In the genomic region with DNA sequence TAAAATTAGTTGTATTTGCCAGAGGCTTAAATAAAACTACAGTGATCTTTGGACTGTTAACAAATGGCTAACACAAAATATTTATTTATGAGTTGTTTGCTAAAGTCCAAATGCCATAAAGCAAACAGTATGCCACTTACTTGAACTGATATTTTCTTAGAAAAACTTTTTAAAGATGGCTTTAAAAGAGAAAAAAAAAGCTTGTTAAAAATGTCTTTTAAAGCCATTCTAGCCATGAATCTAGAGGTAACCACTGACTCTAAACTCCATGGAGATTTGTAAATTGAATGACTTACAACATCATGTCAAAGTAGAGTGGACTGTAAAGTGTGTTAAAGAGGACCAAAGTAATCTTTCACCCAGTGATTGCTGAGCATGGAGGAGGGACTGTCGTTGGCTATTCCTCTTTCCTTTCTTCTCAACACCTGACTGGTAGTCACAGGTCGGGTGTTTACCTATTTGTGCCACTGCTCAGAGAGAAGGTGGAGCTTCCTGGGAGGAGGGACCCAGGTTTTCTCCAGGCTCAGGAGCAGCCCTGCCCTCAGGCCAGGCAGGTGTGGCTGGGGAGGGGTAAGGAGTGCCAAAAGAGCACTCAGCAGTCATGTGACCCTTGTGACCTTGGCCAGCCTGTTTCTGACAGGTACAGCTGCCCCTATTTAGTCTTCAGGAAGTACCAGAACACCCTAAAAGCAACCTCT, we compare ENCODE assay signal across 1 cellular context.
TF ChIP-seq lines count a peak whose summit lies in the region.

No MANE protein-coding gene starts in this region.

TF ChIP-seq in HepG2, 621 proteins besides CTCF, POLR2A, EP300 and RAD21 (continued from another document):
- TF ChIP-seq, protein P1, sequence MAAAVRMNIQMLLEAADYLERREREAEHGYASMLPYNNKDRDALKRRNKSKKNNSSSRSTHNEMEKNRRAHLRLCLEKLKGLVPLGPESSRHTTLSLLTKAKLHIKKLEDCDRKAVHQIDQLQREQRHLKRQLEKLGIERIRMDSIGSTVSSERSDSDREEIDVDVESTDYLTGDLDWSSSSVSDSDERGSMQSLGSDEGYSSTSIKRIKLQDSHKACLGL (CRISPR knock-in tag; IDR thresholded peaks at IDR 0.05), result no peak
- TF ChIP-seq, protein P2, sequence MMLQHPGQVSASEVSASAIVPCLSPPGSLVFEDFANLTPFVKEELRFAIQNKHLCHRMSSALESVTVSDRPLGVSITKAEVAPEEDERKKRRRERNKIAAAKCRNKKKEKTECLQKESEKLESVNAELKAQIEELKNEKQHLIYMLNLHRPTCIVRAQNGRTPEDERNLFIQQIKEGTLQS (CRISPR knock-in tag; IDR thresholded peaks at IDR 0.05), result no peak
- TF ChIP-seq HOXA3 (CRISPR knock-in tag; IDR thresholded peaks at IDR 0.05) (no peak), ZNF703 (CRISPR knock-in tag; IDR thresholded peaks at IDR 0.05; ENCODE audit: borderline replicate concordance) (no peak), HIVEP1 (CRISPR knock-in tag; IDR thresholded peaks at IDR 0.05) (no peak), GABPB1 (CRISPR knock-in tag; IDR thresholded peaks at IDR 0.05) (peak; percentile 15; the same call in 1 of the 2 replicates), ZNF781 (CRISPR knock-in tag; IDR thresholded peaks at IDR 0.05; ENCODE audit: borderline replicate concordance, not compliant biosample characterization) (no peak), HCFC1 (IDR thresholded peaks at IDR 0.05; ENCODE audit: low read depth, low read length) (no peak), ZMYM2 (CRISPR knock-in tag; IDR thresholded peaks at IDR 0.05) (no peak), LCORL (IDR thresholded peaks at IDR 0.05) (no peak), LCORL (CRISPR knock-in tag; IDR thresholded peaks at IDR 0.05) (peak; percentile 82), ZNF451 (CRISPR knock-in tag; IDR thresholded peaks at IDR 0.05) (no peak), THAP11 (CRISPR knock-in tag; IDR thresholded peaks at IDR 0.05) (peak; percentile 49; the same call in 1 of the 2 replicates), ZNF263 (CRISPR knock-in tag; IDR thresholded peaks at IDR 0.05) (peak; percentile 83), ZMYM3 (CRISPR knock-in tag; IDR thresholded peaks at IDR 0.05) (0 out of 2 replicates have a peak, but pooled peaks have one; percentile 61), ZNF605 (CRISPR knock-in tag; IDR thresholded peaks at IDR 0.05) (no peak), WIZ (CRISPR knock-in tag; IDR thresholded peaks at IDR 0.05) (no peak), NR1H2 (CRISPR knock-in tag; IDR thresholded peaks at IDR 0.05; ENCODE audit: borderline replicate concordance, low read depth) (no peak), ZBTB8A (CRISPR knock-in tag; IDR thresholded peaks at IDR 0.05; ENCODE audit: borderline replicate concordance, low read depth) (no peak), MED8 (CRISPR knock-in tag; IDR thresholded peaks at IDR 0.05; ENCODE audit: insufficient replicate concordance) (no peak), ARNTL (CRISPR knock-in tag; IDR thresholded peaks at IDR 0.05) (no peak)
- TF ChIP-seq, protein P3, sequence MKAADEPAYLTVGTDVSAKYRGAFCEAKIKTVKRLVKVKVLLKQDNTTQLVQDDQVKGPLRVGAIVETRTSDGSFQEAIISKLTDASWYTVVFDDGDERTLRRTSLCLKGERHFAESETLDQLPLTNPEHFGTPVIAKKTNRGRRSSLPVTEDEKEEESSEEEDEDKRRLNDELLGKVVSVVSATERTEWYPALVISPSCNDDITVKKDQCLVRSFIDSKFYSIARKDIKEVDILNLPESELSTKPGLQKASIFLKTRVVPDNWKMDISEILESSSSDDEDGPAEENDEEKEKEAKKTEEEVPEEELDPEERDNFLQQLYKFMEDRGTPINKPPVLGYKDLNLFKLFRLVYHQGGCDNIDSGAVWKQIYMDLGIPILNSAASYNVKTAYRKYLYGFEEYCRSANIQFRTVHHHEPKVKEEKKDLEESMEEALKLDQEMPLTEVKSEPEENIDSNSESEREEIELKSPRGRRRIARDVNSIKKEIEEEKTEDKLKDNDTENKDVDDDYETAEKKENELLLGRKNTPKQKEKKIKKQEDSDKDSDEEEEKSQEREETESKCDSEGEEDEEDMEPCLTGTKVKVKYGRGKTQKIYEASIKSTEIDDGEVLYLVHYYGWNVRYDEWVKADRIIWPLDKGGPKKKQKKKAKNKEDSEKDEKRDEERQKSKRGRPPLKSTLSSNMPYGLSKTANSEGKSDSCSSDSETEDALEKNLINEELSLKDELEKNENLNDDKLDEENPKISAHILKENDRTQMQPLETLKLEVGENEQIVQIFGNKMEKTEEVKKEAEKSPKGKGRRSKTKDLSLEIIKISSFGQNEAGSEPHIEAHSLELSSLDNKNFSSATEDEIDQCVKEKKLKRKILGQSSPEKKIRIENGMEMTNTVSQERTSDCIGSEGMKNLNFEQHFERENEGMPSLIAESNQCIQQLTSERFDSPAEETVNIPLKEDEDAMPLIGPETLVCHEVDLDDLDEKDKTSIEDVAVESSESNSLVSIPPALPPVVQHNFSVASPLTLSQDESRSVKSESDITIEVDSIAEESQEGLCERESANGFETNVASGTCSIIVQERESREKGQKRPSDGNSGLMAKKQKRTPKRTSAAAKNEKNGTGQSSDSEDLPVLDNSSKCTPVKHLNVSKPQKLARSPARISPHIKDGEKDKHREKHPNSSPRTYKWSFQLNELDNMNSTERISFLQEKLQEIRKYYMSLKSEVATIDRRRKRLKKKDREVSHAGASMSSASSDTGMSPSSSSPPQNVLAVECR (CRISPR knock-in tag; IDR thresholded peaks at IDR 0.05; ENCODE audit: borderline replicate concordance), result peak; percentile 42; the same call in 1 of the 2 replicates
- TF ChIP-seq, protein P4, sequence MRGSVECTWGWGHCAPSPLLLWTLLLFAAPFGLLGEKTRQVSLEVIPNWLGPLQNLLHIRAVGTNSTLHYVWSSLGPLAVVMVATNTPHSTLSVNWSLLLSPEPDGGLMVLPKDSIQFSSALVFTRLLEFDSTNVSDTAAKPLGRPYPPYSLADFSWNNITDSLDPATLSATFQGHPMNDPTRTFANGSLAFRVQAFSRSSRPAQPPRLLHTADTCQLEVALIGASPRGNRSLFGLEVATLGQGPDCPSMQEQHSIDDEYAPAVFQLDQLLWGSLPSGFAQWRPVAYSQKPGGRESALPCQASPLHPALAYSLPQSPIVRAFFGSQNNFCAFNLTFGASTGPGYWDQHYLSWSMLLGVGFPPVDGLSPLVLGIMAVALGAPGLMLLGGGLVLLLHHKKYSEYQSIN (CRISPR knock-in tag; IDR thresholded peaks at IDR 0.05; ENCODE audit: borderline replicate concordance), result no peak
- TF ChIP-seq, protein P5, sequence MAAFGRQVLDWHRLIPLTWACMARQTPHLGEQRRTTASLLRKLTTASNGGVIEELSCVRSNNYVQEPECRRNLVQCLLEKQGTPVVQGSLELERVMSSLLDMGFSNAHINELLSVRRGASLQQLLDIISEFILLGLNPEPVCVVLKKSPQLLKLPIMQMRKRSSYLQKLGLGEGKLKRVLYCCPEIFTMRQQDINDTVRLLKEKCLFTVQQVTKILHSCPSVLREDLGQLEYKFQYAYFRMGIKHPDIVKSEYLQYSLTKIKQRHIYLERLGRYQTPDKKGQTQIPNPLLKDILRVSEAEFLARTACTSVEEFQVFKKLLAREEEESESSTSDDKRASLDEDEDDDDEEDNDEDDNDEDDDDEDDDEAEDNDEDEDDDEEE (CRISPR knock-in tag; IDR thresholded peaks at IDR 0.05), result no peak
